Comparison of ENCODE assay signal across 24 cellular contexts in genomic region chr5:36915653-36916052, GRCh38. TPM values are rescaled to one million over a fixed set of nuclear protein-coding genes. Genes with fewer than 3 reads are reported as not detected.
A peak's percentile ranks its signal among the peaks of the same experiment; 100 is the strongest.
DNase-seq lines count a peak whose midpoint lies in the region; ATAC-seq, FAIRE-seq and TF ChIP-seq lines count a peak whose summit lies in the region.
"Had no signal": no experiment of that assay in that cellular context is flagged by ENCODE, and none has a peak within 500 bp of the region (broad histone marks: within the 10 kb centered on the region; RNA-seq: fewer than 3 reads in every experiment).

No MANE protein-coding gene starts in this region.

- H2BK15ac ChIP-seq in IMR-90 (ENCODE audit: low read depth, low read length), result no peak overlapping the region

- CTCF ChIA-PET in IMR-90 (lab: Yijun Ruan, JAX) (no interaction called here), Caco-2 (lab: Charles Lee) (no interaction called here)

- peaks cover 8 to 27% of the 10 kb centered on the region in 2 experiments for H3K79me1 ChIP-seq in IMR-90 (ENCODE audit: low read depth in 1 of 2, low read length in 2 of 2)

- no peak overlapping the region for H3K14ac ChIP-seq in IMR-90 (replicated peaks; ENCODE audit: low read depth, low read length)

- no peak overlapping the region for H3K56ac ChIP-seq in IMR-90 (ENCODE audit: extremely low read depth, insufficient read depth, low read length)

- H2BK5ac ChIP-seq in IMR-90 (ENCODE audit: low read depth, low read length, poor library complexity, severe bottlenecking), result no peak overlapping the region

- H3K27ac ChIP-seq in IMR-90 (ENCODE audit: insufficient read depth, low read length) (no peak overlapping the region), pancreas (no peak overlapping the region)
- H3K27ac ChIP-seq: KMS-11, SK-N-MC had no signal

- FAIRE-seq in pancreas (lab: Jason Lieb, UNC), result peak; percentile 59
- FAIRE-seq: GM12892, GM18507 had no signal

- H3K4me1 ChIP-seq in IMR-90 (ENCODE audit: control insufficient read depth, insufficient read depth, low read length), result no peaks in the 10 kb centered on the region
- peaks cover 5% of the 10 kb centered on the region for H3K4me1 ChIP-seq in adipocyte (ENCODE audit: control insufficient read depth, insufficient read depth, low read length)
- peaks cover 7 to 13% (median 12%) of the 10 kb centered on the region in 3 donors for H3K4me1 ChIP-seq in pancreas
- no peaks in the 10 kb centered on the region for H3K4me1 ChIP-seq in Caco-2

- peak; percentile 54 for ATAC-seq in IMR-90 (ENCODE audit: low read depth)
- ATAC-seq in pancreas, result no peak
- ATAC-seq in HG03097 (IDR thresholded peaks at IDR 0.05; ENCODE audit: low FRiP score, unreplicated experiment), result no peak

- dilution Hi-C loops in IMR-90 (cut with HindIII; ENCODE audit: low sequenced_read_pairs, unreplicated experiment), result no loop called here

- no peak overlapping the region for H3K4me3 ChIP-seq in IMR-90 (ENCODE audit: insufficient read depth, low read depth, low read length)
- no peak overlapping the region for H3K4me3 ChIP-seq in adipocyte (ENCODE audit: low read length)
- no peak overlapping the region for H3K4me3 ChIP-seq in fibroblast of mammary gland (ENCODE audit: control insufficient read depth, low read depth, low read length)
- no peak overlapping the region for H3K4me3 ChIP-seq in pancreas
- H3K4me3 ChIP-seq in Caco-2 (ENCODE audit: low read depth, low read length), result no peak overlapping the region
- H3K4me3 ChIP-seq: SK-N-MC had no signal

- H3K9me3 ChIP-seq in IMR-90 (ENCODE audit: control insufficient read depth, insufficient read depth, low read length) (no peaks in the 10 kb centered on the region), adipocyte (ENCODE audit: control insufficient read depth, low read length) (no peaks in the 10 kb centered on the region), pancreas (no peaks in the 10 kb centered on the region), Caco-2 (no peaks in the 10 kb centered on the region)

- in situ Hi-C loops in IMR-90 (cut with MboI; ENCODE audit: low sequenced_read_pairs), result no loop called here

- no peak overlapping the region for H2AFZ ChIP-seq in IMR-90 (replicated peaks; ENCODE audit: low read length, poor library complexity)

- no peak overlapping the region for H3K4me2 ChIP-seq in IMR-90 (ENCODE audit: low read depth, low read length)
- H3K4me2 ChIP-seq: KMS-11 had no signal

- TF ChIP-seq RAD21 in IMR-90 (IDR thresholded peaks at IDR 0.05; ENCODE audit: low read length), result no peak

- H2AK9ac ChIP-seq in IMR-90 (replicated peaks; ENCODE audit: low read depth, low read length, poor library complexity), result no peak overlapping the region

- no peaks in the 10 kb centered on the region for H3K27me3 Mint-ChIP-seq in Caco-2 (ENCODE audit: insufficient read depth, unreplicated experiment)

- intact Hi-C loops in IMR-90 (cut with micrococcal nuclease) (no loop called here), pancreas (cut with DNase I) (no loop called here), Caco-2 (cut with micrococcal nuclease; ENCODE audit: unreplicated experiment) (no loop called here)

- no peak overlapping the region for H4K8ac ChIP-seq in IMR-90 (ENCODE audit: low read depth in 2 of 2, low read length in 2 of 2)

- no peak overlapping the region for H4K91ac ChIP-seq in IMR-90 (ENCODE audit: insufficient read depth, low read depth, low read length)

- no peak for TF ChIP-seq POLR2A in IMR-90 (IDR thresholded peaks at IDR 0.05; ENCODE audit: low read depth, low read length)

- H3K36me3 ChIP-seq in IMR-90 (ENCODE audit: control insufficient read depth, insufficient read depth, low read length) (no peaks in the 10 kb centered on the region), adipocyte (ENCODE audit: control insufficient read depth, insufficient read depth, low read length, severe bottlenecking) (no peaks in the 10 kb centered on the region), pancreas (no peaks in the 10 kb centered on the region), Caco-2 (ENCODE audit: control insufficient read depth, insufficient read depth, low read length) (no peaks in the 10 kb centered on the region)

- H3K4me3 Mint-ChIP-seq in Caco-2 (ENCODE audit: unreplicated experiment), result no peak overlapping the region
- H3K4me3 Mint-ChIP-seq: CD14-positive monocyte had no signal

- H2BK120ac ChIP-seq in IMR-90 (ENCODE audit: low read depth, low read length), result no peak overlapping the region

- no TSS peak for BruUV-seq in IMR-90 (replicated peaks; lab: Mats Ljungman, UMichigan)
- no TSS peak for BruUV-seq in Caco-2 (replicated peaks; lab: Mats Ljungman, UMichigan)

- POLR2A ChIA-PET in IMR-90 (lab: Charles Lee; ENCODE audit: unreplicated experiment) (no interaction called here), Caco-2 (lab: Charles Lee) (no interaction called here)

- no peaks in the 10 kb centered on the region for H3K4me1 Mint-ChIP-seq in Caco-2 (ENCODE audit: low read depth, unreplicated experiment)

- H3K27ac Mint-ChIP-seq in Caco-2 (ENCODE audit: unreplicated experiment), result no peak overlapping the region
- H3K27ac Mint-ChIP-seq: CD14-positive monocyte had no signal

- H3K36me3 Mint-ChIP-seq in Caco-2 (ENCODE audit: insufficient read depth, unreplicated experiment), result no peaks in the 10 kb centered on the region
- H3K36me3 Mint-ChIP-seq: CD14-positive monocyte had no signal

- no peak overlapping the region for H2BK20ac ChIP-seq in IMR-90 (ENCODE audit: low read depth, low read length)

- no peaks in the 10 kb centered on the region for H3K9me3 Mint-ChIP-seq in Caco-2 (ENCODE audit: unreplicated experiment)

- TF ChIP-seq CTCF in IMR-90 (conservative IDR thresholded peaks at IDR 0.05; ENCODE audit: low read depth, low read length) (no peak), fibroblast of mammary gland (conservative IDR thresholded peaks at IDR 0.05; ENCODE audit: control insufficient read depth, insufficient read depth, low read depth, low read length) (no peak), pancreas (IDR thresholded peaks at IDR 0.05) (no peak), Caco-2 (IDR thresholded peaks at IDR 0.05; ENCODE audit: insufficient read depth in 1 of 2, low read depth in 1 of 2, low read length in 1 of 2, severe bottlenecking in 1 of 2, unreplicated experiment in 1 of 2) (no peak)

- H3K18ac ChIP-seq in IMR-90 (ENCODE audit: low read depth, low read length), result no peak overlapping the region

- peaks cover 57% of the 10 kb centered on the region for H4K20me1 ChIP-seq in IMR-90 (ENCODE audit: insufficient read depth, low read length)

- no peak overlapping the region for H3K4ac ChIP-seq in IMR-90 (ENCODE audit: low read depth, low read length)

- H3K9ac ChIP-seq in IMR-90 (ENCODE audit: low read depth, low read length) (no peak overlapping the region), adipocyte (ENCODE audit: low read length) (no peak overlapping the region)
- H3K9ac ChIP-seq: KMS-11 had no signal

- H3K9me1 ChIP-seq in IMR-90 (ENCODE audit: insufficient read depth, low read length), result no peaks in the 10 kb centered on the region

- H3K27me3 ChIP-seq in IMR-90 (ENCODE audit: control insufficient read depth, insufficient read depth, low read length), result no peaks in the 10 kb centered on the region
- no peaks in the 10 kb centered on the region for H3K27me3 ChIP-seq in adipocyte (replicated peaks; ENCODE audit: control insufficient read depth, insufficient read depth, low read length)
- H3K27me3 ChIP-seq in pancreas, result no peaks in the 10 kb centered on the region
- no peaks in the 10 kb centered on the region for H3K27me3 ChIP-seq in Caco-2 (replicated peaks; ENCODE audit: control insufficient read depth, insufficient read depth, low read length)

- H2AK5ac ChIP-seq in IMR-90 (ENCODE audit: low read depth, low read length), result no peak overlapping the region

- no peak overlapping the region for H4K5ac ChIP-seq in IMR-90 (ENCODE audit: low read depth, low read length)

- H3K23ac ChIP-seq in IMR-90 (ENCODE audit: low read depth, low read length), result no peak overlapping the region

- peak; percentile 35 for DNase-seq in IMR-90
- peak; percentile 51 for DNase-seq in adipocyte (ENCODE audit: low read depth)
- DNase-seq in fibroblast of mammary gland (ENCODE audit: low read depth), result peak; percentile 14
- no peak for DNase-seq in pancreas
- DNase-seq in stimulated activated CD4-positive, alpha-beta T cell treated with anti-CD3 and anti-CD28 coated beads, Interleukin-4, amount 100 ng/mL, for 4 hours, result no peak
- no peak for DNase-seq in H4 (ENCODE audit: low spot score)
- no peak for DNase-seq in Caco-2
- DNase-seq: ACHN, DMS 273 treated with DMSO at 0.1 percent for 48 hours, GF-D8, GOT3, NCI-H1092, NCI-H1436 treated with DMSO at 0.1 percent for 48 hours, NCI-H2029 treated with DMSO at 0.1 percent for 48 hours, NCI-H774, OCI-M1, Right ventricle myocardium superior, T-helper 1 cell had no signal

TF ChIP-seq in IMR-90, 13 proteins besides CTCF, POLR2A, EP300 and RAD21:
- TF ChIP-seq BHLHE40 (IDR thresholded peaks at IDR 0.05; ENCODE audit: low read depth, low read length) (no peak), MAZ (IDR thresholded peaks at IDR 0.05; ENCODE audit: borderline replicate concordance, low read depth, low read length) (no peak), SMC3 (IDR thresholded peaks at IDR 0.05; ENCODE audit: low read depth, low read length) (no peak), MXI1 (IDR thresholded peaks at IDR 0.05; ENCODE audit: borderline replicate concordance, low read depth, low read length) (no peak), ELK1 (IDR thresholded peaks at IDR 0.05; ENCODE audit: borderline replicate concordance, low read depth, low read length) (no peak), NFE2L2 (IDR thresholded peaks at IDR 0.05; ENCODE audit: low read depth, low read length) (no peak), CEBPB (IDR thresholded peaks at IDR 0.05; ENCODE audit: low read depth, low read length) (no peak), CHD1 (IDR thresholded peaks at IDR 0.05; ENCODE audit: low read depth, low read length) (no peak)

RNA-seq across cellular contexts. Expression of gene NIPBL, which starts 39.1 kb away (rescaled TPM):
- total RNA-seq in IMR-90 (2012; rRNA removed) (31.7 and 46.4 TPM in 2 replicates), pancreas (10 to 100 TPM; 25.7 to 48.1 (median 27.4) TPM), Caco-2 (2022) (48.1 and 61.6 TPM in 2 replicates)
- polyA plus RNA-seq in IMR-90 (2012; rRNA removed) (8.4 and 10.1 TPM in 2 replicates), pancreas (10 to 100 TPM in 1 of 2 donors, 1 to 10 TPM in 1; 8.1 to 12.2 TPM)
- polyA plus RNA-seq in IMR-90 (2012; cell fraction: cytosol; rRNA removed), result 2.7 and 2.9 TPM in 2 replicates
- 3.2 and 17.4 TPM in 2 replicates for polyA plus RNA-seq in IMR-90 (2012; cell fraction: nucleus; rRNA removed; ENCODE audit: low replicate concordance)
- total RNA-seq in H4 (2014; rRNA removed; shearing (Covaris generic)), result 7.4 and 14.0 TPM in 2 replicates

Comparison
In these comparisons a context has a peak if more than half of its experiments do, and no peak if none do; other contexts are left out.
1. DNase-seq: peak in IMR-90 (single experiment), adipocyte (single experiment) and fibroblast of mammary gland (single experiment); none in pancreas (0 of 6), stimulated activated CD4-positive, alpha-beta T cell treated with anti-CD3 and anti-CD28 coated beads, Interleukin-4, amount 100 ng/mL, for 4 hours (0 of 2), H4 (single experiment) and Caco-2 (0 of 2).